23 cellular contexts compared by ENCODE assay signal in genomic region chr6:162258647-162259046, GRCh38.
DNase-seq lines count a peak whose midpoint lies in the region; ATAC-seq and TF ChIP-seq lines count a peak whose summit lies in the region.
"Had no signal": no experiment of that assay in that cellular context is flagged by ENCODE, and none has a peak within 500 bp of the region (broad histone marks: within the 10 kb centered on the region; RNA-seq: fewer than 3 reads in every experiment).

No MANE protein-coding gene starts in this region.

- H3K4me3 ChIP-seq in heart right ventricle (no peak overlapping the region), left ventricle myocardium inferior (no peak overlapping the region), right cardiac atrium (ENCODE audit: low read length) (no peak overlapping the region)
- H3K4me3 ChIP-seq: A549; BLaER1 treated with 17β-estradiol and CSF1 and Interleukin-3, amounts not matched to agents 10 nM and 100 nM; GM12878; GM23338 had no signal

- peak; percentile 65 for ATAC-seq in Right ventricle myocardium inferior
- peak in 6 of 8 donors; percentile 21 to 85 (median 64) for ATAC-seq in heart right ventricle
- peak; percentile 36 to 59 for ATAC-seq in right cardiac atrium
- no peak for ATAC-seq in left lobe of liver
- no peak for ATAC-seq in GM21526 (IDR thresholded peaks at IDR 0.05; ENCODE audit: low FRiP score, unreplicated experiment)
- ATAC-seq: A549, GM12878, GM23338, HCT116 had no signal

- 55 to 65% methylated on average over 7 of the region's 7 CpGs for WGBS in heart right ventricle, 2 donors
- 64% methylated on average over 7 of the region's 7 CpGs for WGBS in right cardiac atrium

- H3K27me3 ChIP-seq in heart right ventricle = no peaks in the 10 kb centered on the region
- no peaks in the 10 kb centered on the region for H3K27me3 ChIP-seq in left ventricle myocardium inferior (ENCODE audit: low read depth)
- H3K27me3 ChIP-seq in right cardiac atrium (ENCODE audit: control insufficient read depth, insufficient read depth) = no peaks in the 10 kb centered on the region
- H3K27me3 ChIP-seq: BE2C; BLaER1 treated with 17β-estradiol and CSF1 and Interleukin-3, amounts not matched to agents 10 nM and 100 nM had no signal

- TF ChIP-seq CTCF in heart right ventricle (IDR thresholded peaks at IDR 0.05) = no peak
- no peak for TF ChIP-seq CTCF in left ventricle myocardium inferior (IDR thresholded peaks at IDR 0.05; ENCODE audit: borderline replicate concordance)

- DNase-seq in Right ventricle myocardium inferior (ENCODE audit: missing footprints) = no peak
- no peak for DNase-seq in cardiac septum (ENCODE audit: low spot score)
- no peak for DNase-seq in heart right ventricle
- no peak for DNase-seq in left ventricle myocardium inferior
- DNase-seq in right cardiac atrium = no peak
- no peak for DNase-seq in left lobe of liver (ENCODE audit: low spot score)
- DNase-seq: 8988T; ACHN; AML-193; BE2C; CD4-positive, alpha-beta T cell; CD8-positive, alpha-beta memory T cell; DMS 273 treated with DMSO at 0.1 percent for 48 hours; DMS79; EL; GDM1; H9 had no signal

- no peak overlapping the region for H3K27ac ChIP-seq in heart right ventricle
- no peak overlapping the region for H3K27ac ChIP-seq in left ventricle myocardium inferior (replicated peaks)
- H3K27ac ChIP-seq in right cardiac atrium (ENCODE audit: low read length) = peak overlapping the region; percentile 21
- H3K27ac ChIP-seq: A549; BLaER1 treated with 17β-estradiol and CSF1 and Interleukin-3, amounts not matched to agents 10 nM and 100 nM had no signal

- no peaks in the 10 kb centered on the region for H3K36me3 ChIP-seq in heart right ventricle
- no peaks in the 10 kb centered on the region for H3K36me3 ChIP-seq in left ventricle myocardium inferior
- H3K36me3 ChIP-seq: BE2C; BLaER1 treated with 17β-estradiol and CSF1 and Interleukin-3, amounts not matched to agents 10 nM and 100 nM had no signal

- H3K4me1 ChIP-seq in heart right ventricle (no peaks in the 10 kb centered on the region), left ventricle myocardium inferior (peaks cover 5% of the 10 kb centered on the region), right cardiac atrium (ENCODE audit: control insufficient read depth, insufficient read depth, low read length) (no peaks in the 10 kb centered on the region)
- H3K4me1 ChIP-seq: A549, BE2C had no signal

- intact Hi-C loops in Right ventricle myocardium inferior (cut with DNase I) = no loop called here
- intact Hi-C loops in cardiac septum (cut with DNase I) = no loop called here
- intact Hi-C loops in heart right ventricle (cut with DNase I) = no loop called here
- intact Hi-C loops in left ventricle myocardium inferior (cut with micrococcal nuclease) = no loop called here
- intact Hi-C loops in right cardiac atrium (cut with DNase I) = no loop called here

- H3K9me3 ChIP-seq in heart right ventricle (no peaks in the 10 kb centered on the region), left ventricle myocardium inferior (replicated peaks) (no peaks in the 10 kb centered on the region), right cardiac atrium (ENCODE audit: control insufficient read depth, low read length) (no peaks in the 10 kb centered on the region)
- H3K9me3 ChIP-seq: A549; BE2C; BLaER1 treated with 17β-estradiol and CSF1 and Interleukin-3, amounts not matched to agents 10 nM and 100 nM had no signal

Comparison
In these comparisons a context has a peak if more than half of its experiments do, and no peak if none do; other contexts are left out.
1. ATAC-seq: peak in Right ventricle myocardium inferior (single experiment), heart right ventricle (6 of 8) and right cardiac atrium (2 of 2); none in left lobe of liver (single experiment) and GM21526 (single experiment).